15 cellular contexts compared by ENCODE assay signal in the genomic region with DNA sequence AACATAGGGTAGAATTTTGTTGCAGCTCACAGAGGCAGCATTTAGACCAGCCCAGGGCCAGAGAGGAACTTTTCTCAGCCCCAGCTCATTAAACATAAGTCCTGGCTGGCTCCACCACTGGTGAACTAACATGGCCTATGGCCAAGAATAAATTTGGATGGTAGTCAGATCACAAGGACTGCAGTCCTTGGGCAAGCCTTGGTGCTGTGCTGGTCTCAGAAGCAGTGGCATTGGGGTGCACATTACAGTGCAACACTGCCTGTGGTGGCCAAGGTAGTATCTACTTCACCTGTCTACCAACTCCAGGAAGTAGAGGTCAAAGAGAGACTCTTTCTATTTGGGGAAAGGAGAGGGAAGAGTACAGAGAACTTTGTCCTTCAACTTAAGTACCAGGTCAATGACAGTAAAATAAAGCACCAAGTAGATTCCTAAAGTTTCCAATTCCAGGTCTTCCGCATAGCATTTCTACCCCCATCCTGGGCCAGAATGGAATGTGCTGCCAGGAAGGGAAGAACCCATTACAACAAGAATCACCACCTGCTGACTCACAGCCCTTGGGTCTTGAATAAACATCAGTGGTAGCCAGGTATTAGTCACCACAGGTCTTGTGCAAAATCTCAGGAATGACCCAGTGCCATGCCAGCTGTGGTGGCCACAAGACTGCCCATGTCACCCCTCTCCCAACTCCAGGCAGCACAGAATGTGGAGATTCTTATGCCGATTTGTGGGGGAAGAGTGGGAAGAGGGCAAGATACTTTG.
A peak's percentile ranks its signal among the peaks of the same experiment; 100 is the strongest.
DNase-seq lines count a peak whose midpoint lies in the region; ATAC-seq and TF ChIP-seq lines count a peak whose summit lies in the region.
"Had no signal": no experiment of that assay in that cellular context is flagged by ENCODE, and none has a peak within 500 bp of the region (broad histone marks: within the 10 kb centered on the region; RNA-seq: fewer than 3 reads in every experiment).

No MANE protein-coding gene starts in this region.

- intact Hi-C loops in ovary (cut with DNase I), result no loop called here

- CTCF ChIA-PET in activated CD4-positive, alpha-beta memory T cell treated with anti-CD3 and anti-CD28 coated beads, Interleukin-2, amount 10 ng/mL, durations not matched to agents 7 days and 5 days (lab: Charles Lee), result no interaction called here

- TF ChIP-seq EP300 in ovary (IDR thresholded peaks at IDR 0.05), result no peak

- no peak overlapping the region for H3K4me3 Mint-ChIP-seq in activated CD4-positive, alpha-beta memory T cell treated with anti-CD3 and anti-CD28 coated beads, Interleukin-2, amount 10 ng/mL, durations not matched to agents 7 days and 5 days

- no peak overlapping the region for H3K27ac ChIP-seq in ovary
- H3K27ac ChIP-seq: tibial nerve had no signal

- no peak overlapping the region for H3K27ac Mint-ChIP-seq in activated CD4-positive, alpha-beta memory T cell treated with anti-CD3 and anti-CD28 coated beads, Interleukin-2, amount 10 ng/mL, durations not matched to agents 7 days and 5 days

- H3K36me3 ChIP-seq in adipocyte (ENCODE audit: control insufficient read depth, insufficient read depth, low read length, severe bottlenecking), result no peaks in the 10 kb centered on the region
- H3K36me3 ChIP-seq in ovary, result no peaks in the 10 kb centered on the region
- H3K36me3 ChIP-seq: tibial nerve had no signal

- H3K4me1 ChIP-seq in adipocyte (ENCODE audit: control insufficient read depth, insufficient read depth, low read length), result no peaks in the 10 kb centered on the region
- no peaks in the 10 kb centered on the region for H3K4me1 ChIP-seq in ovary (ENCODE audit: insufficient read depth)
- H3K4me1 ChIP-seq: tibial nerve had no signal

- H3K9me3 ChIP-seq in adipocyte (ENCODE audit: control insufficient read depth, low read length) (peaks cover 7% of the 10 kb centered on the region), ovary (no peaks in the 10 kb centered on the region)

- ATAC-seq in GM21423 (IDR thresholded peaks at IDR 0.05; ENCODE audit: unreplicated experiment), result no peak
- ATAC-seq: right cardiac atrium had no signal

- H3K4me1 Mint-ChIP-seq in activated CD4-positive, alpha-beta memory T cell treated with anti-CD3 and anti-CD28 coated beads, Interleukin-2, amount 10 ng/mL, durations not matched to agents 7 days and 5 days, result no peaks in the 10 kb centered on the region

- no peak overlapping the region for H3K9ac ChIP-seq in adipocyte (ENCODE audit: low read length)

- H3K27me3 ChIP-seq in adipocyte (replicated peaks; ENCODE audit: control insufficient read depth, insufficient read depth, low read length) (no peaks in the 10 kb centered on the region), ovary (no peaks in the 10 kb centered on the region)
- H3K27me3 ChIP-seq: tibial nerve had no signal

- POLR2A ChIA-PET in activated CD4-positive, alpha-beta memory T cell treated with anti-CD3 and anti-CD28 coated beads, Interleukin-2, amount 10 ng/mL, durations not matched to agents 7 days and 5 days (lab: Charles Lee), result no interaction called here

- TF ChIP-seq CTCF in ovary (IDR thresholded peaks at IDR 0.05), result no peak

- H3K4me3 ChIP-seq in adipocyte (ENCODE audit: low read length) (no peak overlapping the region), ovary (no peak overlapping the region)
- H3K4me3 ChIP-seq: tibial nerve had no signal

- WGBS in ovary, 3 donors, result 76 to 96% (median 79%) methylated on average over 2 of the region's 2 CpGs

- H3K27me3 Mint-ChIP-seq in activated CD4-positive, alpha-beta memory T cell treated with anti-CD3 and anti-CD28 coated beads, Interleukin-2, amount 10 ng/mL, durations not matched to agents 7 days and 5 days, result no peaks in the 10 kb centered on the region

- peaks cover 13% of the 10 kb centered on the region for H3K9me3 Mint-ChIP-seq in activated CD4-positive, alpha-beta memory T cell treated with anti-CD3 and anti-CD28 coated beads, Interleukin-2, amount 10 ng/mL, durations not matched to agents 7 days and 5 days

- no peaks in the 10 kb centered on the region for H3K36me3 Mint-ChIP-seq in activated CD4-positive, alpha-beta memory T cell treated with anti-CD3 and anti-CD28 coated beads, Interleukin-2, amount 10 ng/mL, durations not matched to agents 7 days and 5 days (ENCODE audit: low read depth)

- TF ChIP-seq POLR2A in ovary (IDR thresholded peaks at IDR 0.05), result no peak

- DNase-seq in A172 (ENCODE audit: low spot score), result peak; percentile 99
- peak; percentile 88 for DNase-seq in HS-5 (ENCODE audit: low read depth)
- peak; percentile 7 for DNase-seq in adipocyte (ENCODE audit: low read depth)
- peak; percentile 10 for DNase-seq in iPS-NIHi7 (ENCODE audit: extremely low spot score)
- DNase-seq in activated CD4-positive, alpha-beta memory T cell treated with anti-CD3 and anti-CD28 coated beads, Interleukin-2, amount 10 ng/mL, durations not matched to agents 7 days and 5 days, result no peak
- DNase-seq in ovary, result no peak
- no peak for DNase-seq in NCI-H526 (lab: John Stamatoyannopoulos, UW)
- DNase-seq: activated CD8-positive, alpha-beta memory T cell treated with anti-CD3 and anti-CD28 coated beads, Interleukin-2, amount 50 U/mL, for 48 hours; aorta; DND-41; NCI-H345; right cardiac atrium; Right ventricle myocardium superior had no signal

Comparison
In these comparisons a context has a peak if more than half of its experiments do, and no peak if none do; other contexts are left out.
1. DNase-seq: peak in A172 (single experiment), HS-5 (single experiment), adipocyte (single experiment) and iPS-NIHi7 (single experiment); none in activated CD4-positive, alpha-beta memory T cell treated with anti-CD3 and anti-CD28 coated beads, Interleukin-2, amount 10 ng/mL, durations not matched to agents 7 days and 5 days (single experiment), ovary (0 of 5) and NCI-H526 (0 of 2).